24 cellular contexts compared by ENCODE assay signal in genomic region chr1:83098791-83099190, GRCh38.
"Had no signal": no experiment of that assay in that cellular context is flagged by ENCODE, and none has a peak within 500 bp of the region (broad histone marks: within the 10 kb centered on the region; RNA-seq: fewer than 3 reads in every experiment).

No MANE protein-coding gene starts in this region.

- H3K36me3 ChIP-seq: adrenal gland, WERI-Rb-1 had no signal

- H3K36me3 Mint-ChIP-seq: activated naive CD8-positive, alpha-beta T cell treated with anti-CD3 and anti-CD28 coated beads, Interleukin-2, amount 10 ng/mL, durations not matched to agents 7 days and 5 days had no signal

- H3K4me3 ChIP-seq: adrenal gland, K562, SK-N-MC had no signal

- FAIRE-seq: K562 had no signal

- DNase-seq: activated CD4-positive, alpha-beta T cell treated with anti-CD3 and anti-CD28 coated beads for 48 hours; activated CD4-positive, alpha-beta T cell treated with anti-CD3 and anti-CD28 coated beads, Interleukin-2, amount 50 U/mL, for 4 hours; activated CD4-positive, CD25-positive, alpha-beta regulatory T cell treated with anti-CD3 and anti-CD28 coated beads, Interleukin-2, amount 50 U/mL, for 72 hours; activated CD8-positive, alpha-beta memory T cell treated with anti-CD3 and anti-CD28 coated beads, Interleukin-2, amount 50 U/mL, for 48 hours; activated CD8-positive, alpha-beta T cell treated with anti-CD3 and anti-CD28 coated beads, Interleukin-2, amount 10 ng/mL, durations not matched to agents 7 days and 5 days; activated naive CD4-positive, alpha-beta T cell treated with anti-CD3 and anti-CD28 coated beads, Interleukin-2, amount 50 U/mL, for 16 hours; activated naive CD8-positive, alpha-beta T cell treated with anti-CD3 and anti-CD28 coated beads, Interleukin-2, amount 10 ng/mL, durations not matched to agents 7 days and 5 days; activated T-cell treated with anti-CD3 and anti-CD28 coated beads, Interleukin-2, amount 50 U/mL, for 1 hour; adrenal gland; anterior cingulate cortex; central memory CD4-positive, alpha-beta T cell; Karpas-422; NCI-H1105; NCI-H1436; NCI-H1694 treated with DMSO at 0.1 percent for 48 hours; NCI-H2029 treated with DMSO at 0.1 percent for 48 hours; NCI-H345; NCI-H510A; NCI-H69; T-helper 1 cell; WERI-Rb-1 had no signal

- H3K27me3 Mint-ChIP-seq: activated naive CD8-positive, alpha-beta T cell treated with anti-CD3 and anti-CD28 coated beads, Interleukin-2, amount 10 ng/mL, durations not matched to agents 7 days and 5 days had no signal

- ATAC-seq: activated CD8-positive, alpha-beta T cell treated with anti-CD3 and anti-CD28 coated beads, Interleukin-2, amount 10 ng/mL, durations not matched to agents 7 days and 5 days; K562; Right ventricle myocardium inferior had no signal

- H3K27ac Mint-ChIP-seq: activated CD8-positive, alpha-beta T cell treated with anti-CD3 and anti-CD28 coated beads, Interleukin-2, amount 10 ng/mL, durations not matched to agents 7 days and 5 days; activated naive CD8-positive, alpha-beta T cell treated with anti-CD3 and anti-CD28 coated beads, Interleukin-2, amount 10 ng/mL, durations not matched to agents 7 days and 5 days had no signal

- H3K27ac ChIP-seq: adrenal gland, SK-N-MC, WERI-Rb-1 had no signal

- H3K27me3 ChIP-seq: adrenal gland had no signal

- H3K4me1 ChIP-seq: adrenal gland had no signal

- H3K4me1 Mint-ChIP-seq: activated naive CD8-positive, alpha-beta T cell treated with anti-CD3 and anti-CD28 coated beads, Interleukin-2, amount 10 ng/mL, durations not matched to agents 7 days and 5 days had no signal

- H3K9me3 ChIP-seq: adrenal gland had no signal

- H3K4me3 Mint-ChIP-seq: activated CD8-positive, alpha-beta T cell treated with anti-CD3 and anti-CD28 coated beads, Interleukin-2, amount 10 ng/mL, durations not matched to agents 7 days and 5 days; activated naive CD8-positive, alpha-beta T cell treated with anti-CD3 and anti-CD28 coated beads, Interleukin-2, amount 10 ng/mL, durations not matched to agents 7 days and 5 days had no signal
